ENCODE assay signal across 9 cellular contexts in genomic region chr19:2721570-2722540, GRCh38. TPM values are rescaled to one million over a fixed set of nuclear protein-coding genes. Genes with fewer than 3 reads are reported as not detected.
DNase-seq lines count a peak whose midpoint lies in the region; ATAC-seq and TF ChIP-seq lines count a peak whose summit lies in the region.
"Had no signal": no experiment of that assay in that cellular context is flagged by ENCODE, and none has a peak within 500 bp of the region (broad histone marks: within the 10 kb centered on the region; RNA-seq: fewer than 3 reads in every experiment).

No MANE protein-coding gene starts in this region.

- H3K9ac ChIP-seq in HUES48 (ENCODE audit: low read depth, low read length): no peak overlapping the region
- no peak overlapping the region for H3K9ac ChIP-seq in endodermal cell (ENCODE audit: extremely low read depth, low read length, poor library complexity, severe bottlenecking)

- H3K4me3 ChIP-seq in HUES48 (ENCODE audit: low read depth, low read length) (peak overlapping the region; percentile 60), endodermal cell (ENCODE audit: low read length) (peak overlapping the region; percentile 64), osteoblast (ENCODE audit: insufficient read depth, low read length) (peak overlapping the region; percentile 53)

- H3K27me3 Mint-ChIP-seq in endodermal cell (ENCODE audit: insufficient read depth): peaks cover 18% of the 10 kb centered on the region

- H3K36me3 Mint-ChIP-seq in endodermal cell (ENCODE audit: low read depth): no peaks in the 10 kb centered on the region

- H3K4me3 Mint-ChIP-seq in endodermal cell: peak overlapping the region; percentile 66

- H4K20me1 ChIP-seq in osteoblast (ENCODE audit: insufficient read depth, low read length): no peaks in the 10 kb centered on the region

- WGBS in endodermal cell (ENCODE audit: insufficient coverage in 1 of 2, insufficient read length in 1 of 2), 2 experiments: 37 to 38% methylated on average over 19 to 39 of the region's 39 CpGs

- H3K4me2 ChIP-seq in osteoblast (ENCODE audit: insufficient read depth, low read length): peak overlapping the region; percentile 61

- no peak overlapping the region for H2AFZ ChIP-seq in osteoblast (ENCODE audit: low read length)

- H3K4me1 ChIP-seq in HUES48 (ENCODE audit: control insufficient read depth, insufficient read depth, low read length): 0 out of 2 replicates have a peak, but pooled peaks cover 3% of the 10 kb centered on the region
- H3K4me1 ChIP-seq in endodermal cell (ENCODE audit: control insufficient read depth, insufficient read depth, low read length): no peaks in the 10 kb centered on the region
- H3K4me1 ChIP-seq in osteoblast (ENCODE audit: insufficient read depth, low read length): peaks cover 18% of the 10 kb centered on the region

- ATAC-seq in left lobe of liver: no peak
- no peak for ATAC-seq in HG03025 (IDR thresholded peaks at IDR 0.05; ENCODE audit: low FRiP score, unreplicated experiment)

- H3K9me3 ChIP-seq in HUES48 (ENCODE audit: control insufficient read depth, insufficient read depth, low read length) (no peaks in the 10 kb centered on the region), endodermal cell (ENCODE audit: control insufficient read depth, low read length) (no peaks in the 10 kb centered on the region), osteoblast (ENCODE audit: low read depth, low read length) (no peaks in the 10 kb centered on the region)

- DNase-seq in endodermal cell (no peak), osteoblast (ENCODE audit: insufficient read length, low spot score, missing footprints) (peak; percentile 77), left lobe of liver (ENCODE audit: low spot score) (no peak), DMS53 treated with DMSO at 0.1 percent for 48 hours (lab: John Stamatoyannopoulos, UW; ENCODE audit: unreplicated experiment) (no peak)
- DNase-seq in stimulated activated CD4-positive, alpha-beta T cell treated with anti-CD3 and anti-CD28 coated beads, Interleukin-1b, Interleukin-23, amount 100 ng/mL, for 48 hours: no peak
- DNase-seq: stimulated activated CD4-positive, alpha-beta T cell treated with anti-CD3 and anti-CD28 coated beads, Interleukin-4, amount 100 ng/mL, for 1 hour had no signal

- no peaks in the 10 kb centered on the region for H3K79me2 ChIP-seq in osteoblast (ENCODE audit: insufficient read depth, low read length)

- TF ChIP-seq CTCF in C4-2B (conservative IDR thresholded peaks at IDR 0.05) (no peak), endodermal cell (conservative IDR thresholded peaks at IDR 0.05) (no peak), osteoblast (IDR thresholded peaks at IDR 0.05; ENCODE audit: extremely low read depth, low read depth, low read length) (no peak)

- H3K9me3 Mint-ChIP-seq in endodermal cell: no peaks in the 10 kb centered on the region

- no peaks in the 10 kb centered on the region for H3K36me3 ChIP-seq in HUES48 (ENCODE audit: control insufficient read depth, insufficient read depth, low read length)
- H3K36me3 ChIP-seq in endodermal cell (ENCODE audit: control insufficient read depth, insufficient read depth, low read length): no peaks in the 10 kb centered on the region
- H3K36me3 ChIP-seq in osteoblast (ENCODE audit: insufficient read depth, low read length): no peaks in the 10 kb centered on the region

- H3K27ac ChIP-seq in C4-2B: 0 out of 2 replicates have a peak overlapping the region, but pooled peaks have one; percentile 22
- H3K27ac ChIP-seq in HUES48 (ENCODE audit: low read depth, low read length): no peak overlapping the region
- no peak overlapping the region for H3K27ac ChIP-seq in endodermal cell (ENCODE audit: low read depth, low read length)
- H3K27ac ChIP-seq in osteoblast (ENCODE audit: low read depth, low read length): no peak overlapping the region

- H3K4me1 Mint-ChIP-seq in endodermal cell: peaks cover 4% of the 10 kb centered on the region

- H3K27me3 ChIP-seq in HUES48 (ENCODE audit: control insufficient read depth, insufficient read depth, low read length): no peaks in the 10 kb centered on the region; the same call in 1 of the 2 replicates
- H3K27me3 ChIP-seq in endodermal cell (ENCODE audit: control insufficient read depth, insufficient read depth, low read length, poor library complexity, severe bottlenecking): peaks cover 10% of the 10 kb centered on the region
- H3K27me3 ChIP-seq in osteoblast (ENCODE audit: insufficient read depth, low read length): peaks cover 10% of the 10 kb centered on the region

- no peak overlapping the region for H3K27ac Mint-ChIP-seq in endodermal cell

RNA-seq across cellular contexts. Expression of gene DIRAS1, which starts 0.7 kb away (rescaled TPM):
- total RNA-seq in endodermal cell: 1 to 10 TPM; 4.7 to 8.4 TPM
- polyA plus RNA-seq in endodermal cell (2013, experiment 1 of 2): 10.9 TPM
- polyA plus RNA-seq in endodermal cell (2013, experiment 2 of 2): 9.4 TPM
- 12.4 and 14.8 TPM in 2 replicates for total RNA-seq in osteoblast
- 0.10 TPM for total RNA-seq in left lobe of liver

RNA-seq across cellular contexts. Expression of gene SLC39A3, which starts 18.0 kb away (rescaled TPM):
- total RNA-seq in endodermal cell (10 to 100 TPM; 25.3 to 28.6 TPM), osteoblast (33.0 and 33.7 TPM in 2 replicates), left lobe of liver (18.6 TPM)
- 25.1 TPM for polyA plus RNA-seq in endodermal cell (2013, experiment 1 of 2)
- polyA plus RNA-seq in endodermal cell (2013, experiment 2 of 2): 22.5 TPM

RNA-seq across cellular contexts. Expression of gene GNG7, which starts 19.4 kb away (rescaled TPM):
- total RNA-seq in endodermal cell (10 to 100 TPM; 12.3 to 12.4 TPM), osteoblast (0.29 and 0.72 TPM in 2 replicates), left lobe of liver (4.0 TPM)
- 6.1 TPM for polyA plus RNA-seq in endodermal cell (2013, experiment 1 of 2)
- polyA plus RNA-seq in endodermal cell (2013, experiment 2 of 2): 6.1 TPM
